ENCODE assay signal across 19 cellular contexts in the genomic region with DNA sequence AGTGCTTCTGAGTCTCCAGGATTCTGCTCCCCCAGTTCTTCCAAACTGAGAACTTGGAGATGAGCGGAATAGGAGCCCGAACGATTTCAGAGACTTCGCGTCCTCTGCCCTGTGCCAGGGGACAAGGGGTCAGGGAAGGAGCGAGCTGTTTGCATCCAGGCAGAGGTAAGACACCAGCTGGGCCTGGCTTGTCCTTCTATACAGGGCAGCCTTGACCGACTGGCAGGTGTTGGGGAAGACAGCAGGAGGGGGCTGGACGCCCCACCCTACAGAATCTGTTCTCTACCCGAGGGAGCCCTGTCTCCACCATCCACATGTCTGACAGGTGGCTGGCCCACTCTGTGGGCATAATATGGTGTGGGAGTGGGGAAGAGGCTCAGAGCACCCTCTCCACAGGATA. TPM values are rescaled to one million over a fixed set of nuclear protein-coding genes. Genes with fewer than 3 reads are reported as not detected.
DNase-seq lines count a peak whose midpoint lies in the region; ATAC-seq and TF ChIP-seq lines count a peak whose summit lies in the region.
"Had no signal": no experiment of that assay in that cellular context is flagged by ENCODE, and none has a peak within 500 bp of the region (broad histone marks: within the 10 kb centered on the region; RNA-seq: fewer than 3 reads in every experiment).

No MANE protein-coding gene starts in this region.

- no peaks in the 10 kb centered on the region for H3K27me3 Mint-ChIP-seq in activated CD4-positive, alpha-beta T cell treated with anti-CD3 and anti-CD28 coated beads, Interleukin-2, amount 10 ng/mL, durations not matched to agents 7 days and 5 days
- no peaks in the 10 kb centered on the region for H3K27me3 Mint-ChIP-seq in MCF 10A (ENCODE audit: insufficient read depth, unreplicated experiment)

- no peaks in the 10 kb centered on the region for H4K20me1 ChIP-seq in PC-3 (ENCODE audit: low read length)

- BruUV-seq in PC-3 (replicated peaks; lab: Mats Ljungman, UMichigan) (TSS peak; percentile 65), MCF 10A (replicated peaks; lab: Mats Ljungman, UMichigan) (no TSS peak)

- H3K36me3 Mint-ChIP-seq in activated CD4-positive, alpha-beta T cell treated with anti-CD3 and anti-CD28 coated beads, Interleukin-2, amount 10 ng/mL, durations not matched to agents 7 days and 5 days (ENCODE audit: low read depth): peaks cover 62% of the 10 kb centered on the region
- H3K36me3 Mint-ChIP-seq in stimulated activated effector memory CD8-positive, alpha-beta T cell treated with anti-CD3 and anti-CD28 coated beads, Interleukin-12 subunit alpha, Interleukin-12 subunit beta, amount 100 ng/mL, for 72 hours: peaks cover 32% of the 10 kb centered on the region
- no peaks in the 10 kb centered on the region for H3K36me3 Mint-ChIP-seq in MCF 10A (ENCODE audit: insufficient read depth, unreplicated experiment)

- ATAC-seq in PC-3: no peak
- ATAC-seq in stimulated activated effector memory CD8-positive, alpha-beta T cell treated with anti-CD3 and anti-CD28 coated beads, Interleukin-12 subunit alpha, Interleukin-12 subunit beta, amount 100 ng/mL, for 72 hours: no peak
- no peak for ATAC-seq in GM18907 (IDR thresholded peaks at IDR 0.05; ENCODE audit: unreplicated experiment)

- intact Hi-C loops in PC-3 (cut with micrococcal nuclease) (no loop called here), MCF 10A (cut with micrococcal nuclease) (no loop called here)

- no peak overlapping the region for H3K9ac ChIP-seq in PC-3 (ENCODE audit: low read length)

- H3K4me3 Mint-ChIP-seq in activated CD4-positive, alpha-beta T cell treated with anti-CD3 and anti-CD28 coated beads, Interleukin-2, amount 10 ng/mL, durations not matched to agents 7 days and 5 days: no peak overlapping the region
- peak overlapping the region; percentile 29 for H3K4me3 Mint-ChIP-seq in stimulated activated effector memory CD8-positive, alpha-beta T cell treated with anti-CD3 and anti-CD28 coated beads, Interleukin-12 subunit alpha, Interleukin-12 subunit beta, amount 100 ng/mL, for 72 hours
- H3K4me3 Mint-ChIP-seq in MCF 10A (ENCODE audit: unreplicated experiment): no peak overlapping the region

- H3K4me2 ChIP-seq in PC-3 (ENCODE audit: low read length): no peak overlapping the region

- peaks cover 89% of the 10 kb centered on the region for H3K4me1 Mint-ChIP-seq in activated CD4-positive, alpha-beta T cell treated with anti-CD3 and anti-CD28 coated beads, Interleukin-2, amount 10 ng/mL, durations not matched to agents 7 days and 5 days
- H3K4me1 Mint-ChIP-seq in stimulated activated effector memory CD8-positive, alpha-beta T cell treated with anti-CD3 and anti-CD28 coated beads, Interleukin-12 subunit alpha, Interleukin-12 subunit beta, amount 100 ng/mL, for 72 hours: peaks cover 94% of the 10 kb centered on the region
- no peaks in the 10 kb centered on the region for H3K4me1 Mint-ChIP-seq in MCF 10A (ENCODE audit: insufficient read depth, unreplicated experiment)

- H3K36me3 ChIP-seq in PC-3 (ENCODE audit: low read depth, low read length): no peaks in the 10 kb centered on the region
- H3K36me3 ChIP-seq: colonic mucosa, esophagus muscularis mucosa, left ventricle myocardium inferior, neutrophil, SJSA1, tibial artery had no signal

- POLR2A ChIA-PET in activated CD4-positive, alpha-beta T cell treated with anti-CD3 and anti-CD28 coated beads, Interleukin-2, amount 10 ng/mL, durations not matched to agents 7 days and 5 days (lab: Charles Lee): no interaction called here
- POLR2A ChIA-PET in PC-3 (lab: Charles Lee; ENCODE audit: unreplicated experiment) (no interaction called here), MCF 10A (lab: Yijun Ruan, JAX) (no interaction called here)

- H3K27me3 ChIP-seq in PC-3 (ENCODE audit: low read length): no peaks in the 10 kb centered on the region
- H3K27me3 ChIP-seq: colonic mucosa, esophagus muscularis mucosa, SJSA1, tibial artery had no signal

- CTCF ChIA-PET in activated CD4-positive, alpha-beta T cell treated with anti-CD3 and anti-CD28 coated beads, Interleukin-2, amount 10 ng/mL, durations not matched to agents 7 days and 5 days (lab: Charles Lee): interaction anchor here (0.6 kb wide), 2 partner anchors 141 to 522 kb away, joined by 3 read pairs; no protein-coding TSS in a partner anchor
- CTCF ChIA-PET in PC-3 (lab: Charles Lee): no interaction called here
- CTCF ChIA-PET in MCF 10A (lab: Yijun Ruan, JAX): no interaction called here

- H3K9me2 ChIP-seq in PC-3 (replicated peaks; ENCODE audit: low read length): no peaks in the 10 kb centered on the region

- H3K9me3 ChIP-seq in PC-3 (ENCODE audit: low read length): no peaks in the 10 kb centered on the region
- H3K9me3 ChIP-seq: colonic mucosa, esophagus muscularis mucosa, left ventricle myocardium inferior, neutrophil, SJSA1, tibial artery had no signal

- peak overlapping the region; percentile 69 for H3K27ac Mint-ChIP-seq in activated CD4-positive, alpha-beta T cell treated with anti-CD3 and anti-CD28 coated beads, Interleukin-2, amount 10 ng/mL, durations not matched to agents 7 days and 5 days
- H3K27ac Mint-ChIP-seq in stimulated activated effector memory CD8-positive, alpha-beta T cell treated with anti-CD3 and anti-CD28 coated beads, Interleukin-12 subunit alpha, Interleukin-12 subunit beta, amount 100 ng/mL, for 72 hours: peak overlapping the region; percentile 60
- H3K27ac Mint-ChIP-seq in MCF 10A (ENCODE audit: low read depth, unreplicated experiment): no peak overlapping the region

- no peak for DNase-seq in activated CD4-positive, alpha-beta T cell treated with anti-CD3 and anti-CD28 coated beads, Interleukin-2, amount 10 ng/mL, durations not matched to agents 7 days and 5 days
- no peak for DNase-seq in activated CD4-positive, alpha-beta T cell treated with anti-CD3 and anti-CD28 coated beads for 1 hour
- DNase-seq in PC-3: no peak
- DNase-seq in stimulated activated effector memory CD8-positive, alpha-beta T cell treated with anti-CD3 and anti-CD28 coated beads, Interleukin-12 subunit alpha, Interleukin-12 subunit beta, amount 100 ng/mL, for 72 hours (ENCODE audit: low spot score in 2 of 2): no peak
- DNase-seq in cerebellar nuclear complex (lab: John Stamatoyannopoulos, UW): no peak
- no peak for DNase-seq in MCF 10A (ENCODE audit: unreplicated experiment)
- DNase-seq: activated gamma-delta T cell; colonic mucosa; DMS53; hypothalamus; left ventricle myocardium inferior; NCI-H1930; NK-92 treated with Interleukin-12 subunit alpha and Interleukin-12 subunit beta, amount 100 ng/mL, for 24 hours; tibial artery had no signal

- H3K27ac ChIP-seq in PC-3 (ENCODE audit: low read length): no peak overlapping the region
- peak overlapping the region; percentile 69 for H3K27ac ChIP-seq in cingulate gyrus (ENCODE audit: low read depth, low read length)
- H3K27ac ChIP-seq: colonic mucosa, esophagus muscularis mucosa, left ventricle myocardium inferior, neutrophil, SJSA1, tibial artery had no signal

- H3K4me1 ChIP-seq in PC-3 (ENCODE audit: insufficient read depth, low read length): peaks cover 23% of the 10 kb centered on the region
- H3K4me1 ChIP-seq: colonic mucosa, esophagus muscularis mucosa, SJSA1, tibial artery had no signal

- H3K4me3 ChIP-seq in PC-3 (ENCODE audit: low read length): no peak overlapping the region
- H3K4me3 ChIP-seq: colonic mucosa, esophagus muscularis mucosa, left ventricle myocardium inferior, SJSA1, tibial artery had no signal

- H3K9me3 Mint-ChIP-seq in activated CD4-positive, alpha-beta T cell treated with anti-CD3 and anti-CD28 coated beads, Interleukin-2, amount 10 ng/mL, durations not matched to agents 7 days and 5 days: no peaks in the 10 kb centered on the region
- no peaks in the 10 kb centered on the region for H3K9me3 Mint-ChIP-seq in stimulated activated effector memory CD8-positive, alpha-beta T cell treated with anti-CD3 and anti-CD28 coated beads, Interleukin-12 subunit alpha, Interleukin-12 subunit beta, amount 100 ng/mL, for 72 hours
- H3K9me3 Mint-ChIP-seq in MCF 10A (ENCODE audit: unreplicated experiment): no peaks in the 10 kb centered on the region

- no peaks in the 10 kb centered on the region for H3K79me2 ChIP-seq in PC-3 (ENCODE audit: low read length)

- H3F3A ChIP-seq in PC-3 (ENCODE audit: low read length, unreplicated experiment): no peaks in the 10 kb centered on the region

- TF ChIP-seq CTCF in PC-3 (conservative IDR thresholded peaks at IDR 0.05; ENCODE audit: low read depth, low read length): no peak
- TF ChIP-seq CTCF in MCF 10A (IDR thresholded peaks at IDR 0.05; ENCODE audit: unreplicated experiment): no peak

- H2AFZ ChIP-seq in PC-3 (ENCODE audit: low read length): no peak overlapping the region

RNA-seq across cellular contexts. Expression of a gene that starts 7.1 kb away (rescaled TPM):
- total RNA-seq in activated CD4-positive, alpha-beta T cell treated with anti-CD3 and anti-CD28 coated beads, Interleukin-2, amount 10 ng/mL, durations not matched to agents 7 days and 5 days: 100 to 1,000 TPM; 423 to 424 TPM
- total RNA-seq in PC-3 (2014; rRNA removed) (0.06 and 0.33 TPM in 2 replicates), MCF 10A (2022) (1.2 and 1.3 TPM in 2 replicates)
- total RNA-seq: SJSA1 had no signal

Comparison
In these comparisons a context has a peak if more than half of its experiments do, and no peak if none do; other contexts are left out.
1. RNA of a gene that starts 7.1 kb away (total RNA-seq): 423 to 424 TPM in activated CD4-positive, alpha-beta T cell treated with anti-CD3 and anti-CD28 coated beads, Interleukin-2, amount 10 ng/mL, durations not matched to agents 7 days and 5 days; 1.2 to 1.3 TPM in MCF 10A and 0.06 to 0.33 TPM in PC-3; every median in the first group is over 100 times any median in the second.